9 cellular contexts compared by ENCODE assay signal in genomic region chr1:1435911-1436633, GRCh38. TPM values are rescaled to one million over a fixed set of nuclear protein-coding genes. Genes with fewer than 3 reads are reported as not detected.
DNase-seq lines count a peak whose midpoint lies in the region; ATAC-seq and TF ChIP-seq lines count a peak whose summit lies in the region.
"Had no signal": no experiment of that assay in that cellular context is flagged by ENCODE, and none has a peak within 500 bp of the region (broad histone marks: within the 10 kb centered on the region; RNA-seq: fewer than 3 reads in every experiment).

No MANE protein-coding gene starts in this region.

- H3K36me3 ChIP-seq in endocrine pancreas (ENCODE audit: control insufficient read depth, insufficient read depth, low read length): no peaks in the 10 kb centered on the region
- no peaks in the 10 kb centered on the region for H3K36me3 ChIP-seq in naive thymus-derived CD4-positive, alpha-beta T cell (ENCODE audit: control insufficient read depth in 2 of 3, insufficient read depth in 3 of 3, low read length in 3 of 3)

- no peaks in the 10 kb centered on the region for H3K36me3 Mint-ChIP-seq in naive thymus-derived CD4-positive, alpha-beta T cell

- intact Hi-C loops in naive thymus-derived CD4-positive, alpha-beta T cell (cut with micrococcal nuclease): no loop called here

- H3K27me3 ChIP-seq in AG04450 (ENCODE audit: control insufficient read depth, insufficient read depth, low read length): no peaks in the 10 kb centered on the region
- no peaks in the 10 kb centered on the region for H3K27me3 ChIP-seq in endocrine pancreas (ENCODE audit: control insufficient read depth, insufficient read depth, low read length)
- peaks cover 0 to 28% of the 10 kb centered on the region in 2 donors for H3K27me3 ChIP-seq in naive thymus-derived CD4-positive, alpha-beta T cell (ENCODE audit: control insufficient read depth in 2 of 2, insufficient read depth in 2 of 2, low read length in 2 of 2)

- no peaks in the 10 kb centered on the region for H3K4me1 ChIP-seq in endocrine pancreas (ENCODE audit: control insufficient read depth, insufficient read depth, low read length)
- peaks cover 0 to 13% of the 10 kb centered on the region in 2 donors for H3K4me1 ChIP-seq in naive thymus-derived CD4-positive, alpha-beta T cell (ENCODE audit: control insufficient read depth in 2 of 2, insufficient read depth in 2 of 2, low read length in 2 of 2)

- CTCF ChIA-PET in AG04450 (lab: Charles Lee): interaction anchor here (0.9 kb wide), 1 partner anchor 37 kb away, joined by 3 read pairs; the partner anchor contains the start of gene CCNL2
- CTCF ChIA-PET in naive thymus-derived CD4-positive, alpha-beta T cell (lab: Charles Lee): no interaction called here

- DNase-seq in AG04450 (ENCODE audit: low read depth, low spot score) (no peak), SIG-M5 (lab: John Stamatoyannopoulos, UW) (no peak), SIG-M5 treated with dmso at 0.1 percent for 504 hours (lab: John Stamatoyannopoulos, UW; ENCODE audit: unreplicated experiment) (no peak), LoVo (ENCODE audit: low spot score) (no peak)
- no peak for DNase-seq in naive thymus-derived CD4-positive, alpha-beta T cell

- POLR2A ChIA-PET in AG04450 (lab: Yijun Ruan, JAX): no interaction called here
- POLR2A ChIA-PET in naive thymus-derived CD4-positive, alpha-beta T cell (lab: Charles Lee): no interaction called here

- ATAC-seq in HG02588 (IDR thresholded peaks at IDR 0.05; ENCODE audit: unreplicated experiment): peak; percentile 1
- no peak for ATAC-seq in naive thymus-derived CD4-positive, alpha-beta T cell
- ATAC-seq in HG03039 (IDR thresholded peaks at IDR 0.05; ENCODE audit: unreplicated experiment): no peak

- H3K4me3 ChIP-seq in AG04450 (ENCODE audit: low read depth, low read length) (peak overlapping the region; percentile 50), endocrine pancreas (ENCODE audit: control insufficient read depth, insufficient read depth, low read length) (no peak overlapping the region)
- H3K4me3 ChIP-seq in naive thymus-derived CD4-positive, alpha-beta T cell (ENCODE audit: low read length): no peak overlapping the region

- TF ChIP-seq CTCF in AG04450 (IDR thresholded peaks at IDR 0.05; ENCODE audit: low read depth, low read length): no peak

- H3K4me1 Mint-ChIP-seq in naive thymus-derived CD4-positive, alpha-beta T cell: peaks cover 0 to 10% (median 5%) of the 10 kb centered on the region in 7 donors

- H3K27me3 Mint-ChIP-seq in naive thymus-derived CD4-positive, alpha-beta T cell: peaks cover 4 to 15% (median 7%) of the 10 kb centered on the region in 5 donors

- peak overlapping the region in 8 of 10 donors; percentile 44 to 71 (median 65) for H3K4me3 Mint-ChIP-seq in naive thymus-derived CD4-positive, alpha-beta T cell

- peak overlapping the region; percentile 74 for H3K9ac ChIP-seq in endocrine pancreas (ENCODE audit: control insufficient read depth, insufficient read depth, low read length)

- no peak overlapping the region for H3K27ac Mint-ChIP-seq in naive thymus-derived CD4-positive, alpha-beta T cell

- no peaks in the 10 kb centered on the region; the same call in 1 of the 2 replicates for H3K9me3 ChIP-seq in AG04450 (ENCODE audit: control insufficient read depth, insufficient read depth, low read length)
- no peaks in the 10 kb centered on the region for H3K9me3 ChIP-seq in endocrine pancreas (ENCODE audit: control insufficient read depth, low read length)
- no peaks in the 10 kb centered on the region for H3K9me3 ChIP-seq in naive thymus-derived CD4-positive, alpha-beta T cell (ENCODE audit: control insufficient read depth in 2 of 3, low read length in 3 of 3)

- no peak overlapping the region for H3K27ac ChIP-seq in AG04450 (ENCODE audit: low read depth, low read length)
- no peak overlapping the region for H3K27ac ChIP-seq in naive thymus-derived CD4-positive, alpha-beta T cell (ENCODE audit: low read depth, low read length)

- no peaks in the 10 kb centered on the region for H3K9me3 Mint-ChIP-seq in naive thymus-derived CD4-positive, alpha-beta T cell

RNA-seq across cellular contexts. Expression of gene VWA1, which starts 0.6 kb away (rescaled TPM):
- 3.9 and 5.3 TPM in 2 replicates for polyA plus RNA-seq in AG04450 (2011; rRNA removed)
- polyA minus RNA-seq in AG04450 (2011; rRNA and poly(A)+ RNA removed): 0.46 and 0.52 TPM in 2 replicates
- 1 to 10 TPM in 1 of 5 experiments, under 1 TPM in 1, not detected in 3; 0.15 to 1.2 TPM for total RNA-seq in naive thymus-derived CD4-positive, alpha-beta T cell
- polyA plus RNA-seq in naive thymus-derived CD4-positive, alpha-beta T cell: not detected

RNA-seq across cellular contexts. Expression of gene ATAD3C, which starts 13.4 kb away (rescaled TPM):
- 0.04 TPM in 1 of 2 replicates, not detected in the other for polyA plus RNA-seq in AG04450 (2011; rRNA removed)
- polyA minus RNA-seq in AG04450 (2011; rRNA and poly(A)+ RNA removed): 0.05 and 0.09 TPM in 2 replicates
- total RNA-seq in naive thymus-derived CD4-positive, alpha-beta T cell: 1 to 10 TPM in 4 of 5 experiments, under 1 TPM in 1; 0.61 to 2.0 (median 1.4) TPM
- under 1 TPM; 0.64 to 0.76 TPM for polyA plus RNA-seq in naive thymus-derived CD4-positive, alpha-beta T cell
- total RNA-seq: M059J had no signal

RNA-seq across cellular contexts. Expression of gene ANKRD65, which starts 15.0 kb away (rescaled TPM):
- polyA plus RNA-seq in AG04450 (2011; rRNA removed): 0.16 and 0.24 TPM in 2 replicates
- 0.18 TPM in 1 of 2 replicates, not detected in the other for polyA minus RNA-seq in AG04450 (2011; rRNA and poly(A)+ RNA removed)
- not detected for total RNA-seq in naive thymus-derived CD4-positive, alpha-beta T cell
- polyA plus RNA-seq in naive thymus-derived CD4-positive, alpha-beta T cell: not detected

RNA-seq across cellular contexts. Expression of gene MRPL20, which starts 29.0 kb away (rescaled TPM):
- 131 and 140 TPM in 2 replicates for polyA plus RNA-seq in AG04450 (2011; rRNA removed)
- 58.6 and 62.5 TPM in 2 replicates for polyA minus RNA-seq in AG04450 (2011; rRNA and poly(A)+ RNA removed)
- 100 to 1,000 TPM in 4 of 5 experiments, 10 to 100 TPM in 1; 91.2 to 135 (median 122) TPM for total RNA-seq in naive thymus-derived CD4-positive, alpha-beta T cell
- 100 to 1,000 TPM; 221 to 239 TPM for polyA plus RNA-seq in naive thymus-derived CD4-positive, alpha-beta T cell

RNA-seq across cellular contexts. Expression of gene ATAD3B, which starts 35.5 kb away (rescaled TPM):
- 7.7 and 10.2 TPM in 2 replicates for polyA plus RNA-seq in AG04450 (2011; rRNA removed)
- 14.6 and 18.8 TPM in 2 replicates for polyA minus RNA-seq in AG04450 (2011; rRNA and poly(A)+ RNA removed)
- total RNA-seq in naive thymus-derived CD4-positive, alpha-beta T cell: 10 to 100 TPM; 42.5 to 53.8 (median 51.7) TPM
- 1 to 10 TPM; 4.5 to 6.1 TPM for polyA plus RNA-seq in naive thymus-derived CD4-positive, alpha-beta T cell
